In genomic region chr19:4851551-4852290, GRCh38 we compare ENCODE assay signal across 1 cellular context.
TF ChIP-seq lines count a peak whose summit lies in the region.

No MANE protein-coding gene starts in this region.

TF ChIP-seq in GM23338, 12 proteins besides CTCF, POLR2A, EP300 and RAD21 (continued from another document):
- TF ChIP-seq REST (IDR thresholded peaks at IDR 0.05; ENCODE audit: unreplicated experiment): no peak
